Comparison of ENCODE assay signal across 8 cellular contexts in the genomic region with DNA sequence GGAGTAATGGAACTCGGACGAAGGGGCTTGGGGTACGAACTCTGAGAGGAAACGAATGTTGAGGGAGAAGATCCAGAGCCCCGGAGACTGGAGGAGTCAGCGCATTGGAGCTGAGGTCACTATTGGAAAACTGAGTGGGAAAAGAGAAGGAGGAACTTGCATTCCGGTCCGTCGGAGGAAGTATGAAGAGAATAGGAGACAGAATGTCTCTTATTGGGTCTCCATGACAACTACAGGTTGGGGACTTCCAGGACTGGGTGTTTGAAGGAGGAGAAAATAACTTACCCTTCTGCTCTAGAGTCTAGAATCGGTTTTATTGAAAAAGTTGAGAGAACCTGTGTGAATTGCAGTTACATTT. TPM values are rescaled to one million over a fixed set of nuclear protein-coding genes. Genes with fewer than 3 reads are reported as not detected.
DNase-seq lines count a peak whose midpoint lies in the region; ATAC-seq, FAIRE-seq and TF ChIP-seq lines count a peak whose summit lies in the region.

No MANE protein-coding gene starts in this region.

- peak overlapping the region; percentile 100 for H3K27ac Mint-ChIP-seq in endothelial cell (ENCODE audit: unreplicated experiment)
- H3K27ac Mint-ChIP-seq in naive thymus-derived CD4-positive, alpha-beta T cell = peak overlapping the region; percentile 94 to 99 (median 99)

- TF ChIP-seq CTCF in endothelial cell (IDR thresholded peaks at IDR 0.05; ENCODE audit: unreplicated experiment) = no peak

- DNase-seq in A172 (ENCODE audit: low spot score) (peak; percentile 32), GM18507 (ENCODE audit: extremely low spot score, insufficient read length, low read depth) (no peak), SJCRH30 (no peak), endothelial cell (ENCODE audit: low spot score) (no peak), SIG-M5 treated with dmso at 0.1 percent for 504 hours (lab: John Stamatoyannopoulos, UW; ENCODE audit: unreplicated experiment) (no peak), foreskin melanocyte (no peak)
- DNase-seq in naive thymus-derived CD4-positive, alpha-beta T cell = peak in 5 of 9 donors; percentile 17 to 69 (median 49)

- H3K4me3 Mint-ChIP-seq in endothelial cell (ENCODE audit: unreplicated experiment) = peak overlapping the region; percentile 99
- peak overlapping the region; percentile 92 to 99 (median 97) for H3K4me3 Mint-ChIP-seq in naive thymus-derived CD4-positive, alpha-beta T cell

- H3K27me3 Mint-ChIP-seq in endothelial cell (ENCODE audit: unreplicated experiment) = peaks cover 7% of the 10 kb centered on the region
- H3K27me3 Mint-ChIP-seq in naive thymus-derived CD4-positive, alpha-beta T cell = peaks cover 0 to 7% (median 2%) of the 10 kb centered on the region in 5 donors

- H3K9me3 ChIP-seq in SJCRH30 (replicated peaks) = no peaks in the 10 kb centered on the region
- no peaks in the 10 kb centered on the region for H3K9me3 ChIP-seq in naive thymus-derived CD4-positive, alpha-beta T cell (ENCODE audit: control insufficient read depth in 2 of 3, low read length in 3 of 3)

- intact Hi-C loops in naive thymus-derived CD4-positive, alpha-beta T cell (cut with micrococcal nuclease) = loop anchor here (1.0 to 10.0 kb wide), 16 partner anchors 99 to 1967 kb away; partner anchors contain the start of genes CPD (in 2 of the 2), NSRP1 (in 2 of the 2), BLMH (in 1 of the 2) and CRLF3 (in 1 of the 2)

- ATAC-seq in naive thymus-derived CD4-positive, alpha-beta T cell = peak; percentile 70
- ATAC-seq in GM19397 (IDR thresholded peaks at IDR 0.05; ENCODE audit: unreplicated experiment) = no peak

- no peaks in the 10 kb centered on the region for H3K9me3 Mint-ChIP-seq in endothelial cell (ENCODE audit: unreplicated experiment)
- no peaks in the 10 kb centered on the region for H3K9me3 Mint-ChIP-seq in naive thymus-derived CD4-positive, alpha-beta T cell

- H3K36me3 ChIP-seq in SJCRH30 = peaks cover 16% of the 10 kb centered on the region
- peaks cover 5 to 16% (median 5%) of the 10 kb centered on the region in 3 experiments for H3K36me3 ChIP-seq in naive thymus-derived CD4-positive, alpha-beta T cell (ENCODE audit: control insufficient read depth in 2 of 3, insufficient read depth in 3 of 3, low read length in 3 of 3)

- H3K27ac ChIP-seq in SJCRH30 = peak overlapping the region; percentile 87
- peak overlapping the region; percentile 100 for H3K27ac ChIP-seq in naive thymus-derived CD4-positive, alpha-beta T cell (ENCODE audit: low read depth, low read length)

- POLR2A ChIA-PET in naive thymus-derived CD4-positive, alpha-beta T cell (lab: Charles Lee) = interaction anchor here (0.9 to 1.7 kb wide), 3 partner anchors 10 to 352 kb away, joined by 3 to 4 read pairs (median 3); no protein-coding TSS in a partner anchor

- no peaks in the 10 kb centered on the region for H3K4me1 ChIP-seq in SJCRH30
- H3K4me1 ChIP-seq in naive thymus-derived CD4-positive, alpha-beta T cell (ENCODE audit: control insufficient read depth in 2 of 2, insufficient read depth in 2 of 2, low read length in 2 of 2) = peaks cover 11 to 13% of the 10 kb centered on the region in 2 donors

- H3K36me3 Mint-ChIP-seq in endothelial cell (ENCODE audit: low read depth, unreplicated experiment) = peaks cover 12% of the 10 kb centered on the region
- H3K36me3 Mint-ChIP-seq in naive thymus-derived CD4-positive, alpha-beta T cell = peaks cover 0 to 11% (median 6%) of the 10 kb centered on the region in 5 donors

- peaks cover 16% of the 10 kb centered on the region for H3K4me1 Mint-ChIP-seq in endothelial cell (ENCODE audit: unreplicated experiment)
- H3K4me1 Mint-ChIP-seq in naive thymus-derived CD4-positive, alpha-beta T cell = peaks cover 18 to 64% (median 50%) of the 10 kb centered on the region in 7 donors

- peak overlapping the region; percentile 83 for H3K4me3 ChIP-seq in SJCRH30
- H3K4me3 ChIP-seq in naive thymus-derived CD4-positive, alpha-beta T cell (ENCODE audit: low read length) = peak overlapping the region; percentile 82

- CTCF ChIA-PET in naive thymus-derived CD4-positive, alpha-beta T cell (lab: Charles Lee) = interaction anchor here (1.2 kb wide), 1 partner anchor 138 kb away, joined by 4 read pairs; no protein-coding TSS in a partner anchor

- FAIRE-seq in GM18507 (lab: Jason Lieb, UNC) = peak; percentile 69

- H3K27me3 ChIP-seq in SJCRH30 = no peaks in the 10 kb centered on the region
- no peaks in the 10 kb centered on the region for H3K27me3 ChIP-seq in naive thymus-derived CD4-positive, alpha-beta T cell (ENCODE audit: control insufficient read depth in 2 of 2, insufficient read depth in 2 of 2, low read length in 2 of 2)

RNA-seq across cellular contexts. Expression of gene GOSR1, which starts 0.5 kb away (rescaled TPM):
- 30.1 and 56.3 TPM in 2 replicates for total RNA-seq in A172 (2014; rRNA removed; shearing (Covaris generic))
- total RNA-seq in SJCRH30 (2014; rRNA removed; shearing (Covaris generic)) = 39.9 and 43.3 TPM in 2 replicates
- 47.5 TPM for total RNA-seq in endothelial cell (ENCODE audit: unreplicated experiment)
- total RNA-seq in naive thymus-derived CD4-positive, alpha-beta T cell = 10 to 100 TPM; 45.1 to 70.8 (median 62.9) TPM
- polyA plus RNA-seq in naive thymus-derived CD4-positive, alpha-beta T cell = 10 to 100 TPM; 59.9 to 67.4 TPM

Comparison
In these comparisons a context has a peak if more than half of its experiments do, and no peak if none do; other contexts are left out.
1. DNase-seq: peak in A172 (single experiment) and naive thymus-derived CD4-positive, alpha-beta T cell (5 of 9); none in GM18507 (single experiment), SJCRH30 (0 of 2), endothelial cell (single experiment), SIG-M5 treated with dmso at 0.1 percent for 504 hours (single experiment) and foreskin melanocyte (single experiment).